ENCODE assay signal across 13 cellular contexts in the genomic region with DNA sequence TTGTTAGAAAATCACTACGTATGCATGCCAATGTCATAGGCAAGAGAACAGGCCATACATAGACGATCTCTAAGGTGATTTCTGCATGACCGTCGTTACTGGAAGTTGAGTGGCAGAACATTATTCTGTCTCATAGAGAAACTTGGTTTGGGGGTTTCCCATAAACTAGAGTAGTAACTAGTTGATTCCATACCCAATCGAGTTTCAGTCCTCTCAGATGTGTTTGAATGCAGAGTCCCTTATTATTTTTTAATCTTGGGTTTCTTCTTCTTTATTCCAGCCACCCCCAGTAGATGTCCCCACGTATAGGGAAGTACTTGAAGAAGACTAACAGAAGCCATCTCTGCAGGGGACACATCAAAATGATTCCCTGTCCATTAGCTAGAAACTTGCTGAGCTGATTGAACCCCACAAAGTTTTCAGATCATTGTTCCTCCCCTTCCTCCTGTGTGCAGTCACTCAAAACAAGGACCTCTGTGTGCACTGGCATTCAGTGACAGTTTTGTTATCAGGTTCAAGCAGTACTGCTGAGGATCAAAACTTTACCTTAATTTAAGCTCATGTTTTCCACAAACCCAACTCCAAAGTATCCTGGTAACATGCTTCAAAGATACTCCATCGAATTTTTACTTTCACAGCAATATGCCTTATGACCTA.
DNase-seq lines count a peak whose midpoint lies in the region; ATAC-seq and TF ChIP-seq lines count a peak whose summit lies in the region.
"Had no signal": no experiment of that assay in that cellular context is flagged by ENCODE, and none has a peak within 500 bp of the region (broad histone marks: within the 10 kb centered on the region; RNA-seq: fewer than 3 reads in every experiment).

No MANE protein-coding gene starts in this region.

- H3K27ac ChIP-seq in OCI-LY1 (ENCODE audit: low read depth, low read length, poor library complexity, severe bottlenecking) (peak overlapping the region; percentile 7), psoas muscle (no peak overlapping the region)
- H3K27ac ChIP-seq: HL-60, transverse colon had no signal

- H3K4me1 ChIP-seq in OCI-LY1 (ENCODE audit: insufficient read depth, low read length, severe bottlenecking), result peaks cover 20% of the 10 kb centered on the region
- no peaks in the 10 kb centered on the region for H3K4me1 ChIP-seq in psoas muscle

- H3K4me3 Mint-ChIP-seq in activated T-cell treated with anti-CD3 and anti-CD28 coated beads, Interleukin-2, amount 50 U/mL, for 4 hours, result no peak overlapping the region
- H3K4me3 Mint-ChIP-seq in stimulated activated memory B cell treated with anti-CD40 and anti-IgM and Interleukin-4, amounts not matched to agents 10 μg/mL and 1 μg/mL and 100 μg/mL, for 72 hours, result no peak overlapping the region
- H3K4me3 Mint-ChIP-seq: B cell had no signal

- no peaks in the 10 kb centered on the region for H4K20me1 ChIP-seq in OCI-LY1 (ENCODE audit: insufficient read depth, low read length)

- no peaks in the 10 kb centered on the region for H3K27me3 ChIP-seq in OCI-LY1 (ENCODE audit: insufficient read depth, low read length)
- no peaks in the 10 kb centered on the region for H3K27me3 ChIP-seq in psoas muscle (ENCODE audit: insufficient read depth in 3 of 3, low read length in 2 of 3)
- H3K27me3 ChIP-seq: transverse colon had no signal

- no peaks in the 10 kb centered on the region for H3K9me3 Mint-ChIP-seq in activated T-cell treated with anti-CD3 and anti-CD28 coated beads, Interleukin-2, amount 50 U/mL, for 4 hours
- H3K9me3 Mint-ChIP-seq in stimulated activated memory B cell treated with anti-CD40 and anti-IgM and Interleukin-4, amounts not matched to agents 10 μg/mL and 1 μg/mL and 100 μg/mL, for 72 hours, result no peaks in the 10 kb centered on the region

- peaks cover 2% of the 10 kb centered on the region for H3K27me3 Mint-ChIP-seq in activated T-cell treated with anti-CD3 and anti-CD28 coated beads, Interleukin-2, amount 50 U/mL, for 4 hours (ENCODE audit: low read depth)
- H3K27me3 Mint-ChIP-seq in stimulated activated memory B cell treated with anti-CD40 and anti-IgM and Interleukin-4, amounts not matched to agents 10 μg/mL and 1 μg/mL and 100 μg/mL, for 72 hours, result no peaks in the 10 kb centered on the region
- H3K27me3 Mint-ChIP-seq: B cell had no signal

- H3K79me2 ChIP-seq in OCI-LY1 (ENCODE audit: insufficient read depth, low read length), result no peaks in the 10 kb centered on the region

- H3K9me2 ChIP-seq in OCI-LY1 (ENCODE audit: low read depth, low read length), result no peaks in the 10 kb centered on the region

- H3K4me2 ChIP-seq in OCI-LY1 (ENCODE audit: low read length), result peak overlapping the region; percentile 26; the same call in 1 of the 2 replicates

- no peaks in the 10 kb centered on the region; the same call in 1 of the 2 replicates for H3K36me3 ChIP-seq in OCI-LY1 (ENCODE audit: insufficient read depth, low read length)
- no peaks in the 10 kb centered on the region for H3K36me3 ChIP-seq in psoas muscle (ENCODE audit: insufficient read depth in 1 of 2, low read depth in 1 of 2)
- H3K36me3 ChIP-seq: transverse colon had no signal

- H3K27ac Mint-ChIP-seq in stimulated activated memory B cell treated with anti-CD40 and anti-IgM and Interleukin-4, amounts not matched to agents 10 μg/mL and 1 μg/mL and 100 μg/mL, for 72 hours, result no peak overlapping the region
- H3K27ac Mint-ChIP-seq: B cell had no signal

- ATAC-seq in activated T-cell treated with anti-CD3 and anti-CD28 coated beads, Interleukin-2, amount 50 U/mL, for 4 hours, result peak; percentile 62 to 82
- peak; percentile 93 for ATAC-seq in HG02610 (IDR thresholded peaks at IDR 0.05; ENCODE audit: unreplicated experiment)
- ATAC-seq in stimulated activated memory B cell treated with anti-CD40 and anti-IgM and Interleukin-4, amounts not matched to agents 10 μg/mL and 1 μg/mL and 100 μg/mL, for 72 hours, result peak; percentile 68
- no peak for ATAC-seq in psoas muscle

- no peaks in the 10 kb centered on the region for H3F3A ChIP-seq in OCI-LY1 (ENCODE audit: insufficient read depth, low read length)

- intact Hi-C loops in psoas muscle (cut with DNase I), result no loop called here

- WGBS in psoas muscle, 3 donors, result 77 to 79% (median 78%) methylated on average over 7 of the region's 7 CpGs

- peaks cover 11% of the 10 kb centered on the region for H3K4me1 Mint-ChIP-seq in activated T-cell treated with anti-CD3 and anti-CD28 coated beads, Interleukin-2, amount 50 U/mL, for 4 hours (ENCODE audit: low read depth)
- H3K4me1 Mint-ChIP-seq in stimulated activated memory B cell treated with anti-CD40 and anti-IgM and Interleukin-4, amounts not matched to agents 10 μg/mL and 1 μg/mL and 100 μg/mL, for 72 hours, result peaks cover 11% of the 10 kb centered on the region
- H3K4me1 Mint-ChIP-seq: B cell had no signal

- peak; percentile 59 for TF ChIP-seq CTCF in OCI-LY1 (IDR thresholded peaks at IDR 0.05; ENCODE audit: low read length)
- no peak for TF ChIP-seq CTCF in psoas muscle (IDR thresholded peaks at IDR 0.05)

- H3K9me3 ChIP-seq in OCI-LY1 (ENCODE audit: low read length) (no peaks in the 10 kb centered on the region), psoas muscle (no peaks in the 10 kb centered on the region)
- H3K9me3 ChIP-seq: transverse colon had no signal

- no peak for DNase-seq in activated T-cell treated with anti-CD3 and anti-CD28 coated beads, Interleukin-2, amount 50 U/mL, for 4 hours
- no peak for DNase-seq in activated T-cell treated with anti-CD3 and anti-CD28 coated beads, Interleukin-2, amount 50 U/mL, for 1 hour
- DNase-seq in psoas muscle (no peak), cortex of kidney (lab: John Stamatoyannopoulos, UW) (no peak), retina (no peak)
- DNase-seq: aorta, hypothalamus, transverse colon had no signal

- no peak overlapping the region for H3K9ac ChIP-seq in OCI-LY1 (ENCODE audit: low read length)

- H3K4me3 ChIP-seq in OCI-LY1 (ENCODE audit: low read depth, low read length, poor library complexity, severe bottlenecking) (no peak overlapping the region), psoas muscle (no peak overlapping the region)
- H3K4me3 ChIP-seq: transverse colon had no signal

- no peaks in the 10 kb centered on the region for H3K36me3 Mint-ChIP-seq in activated T-cell treated with anti-CD3 and anti-CD28 coated beads, Interleukin-2, amount 50 U/mL, for 4 hours (ENCODE audit: insufficient read depth)
- no peaks in the 10 kb centered on the region for H3K36me3 Mint-ChIP-seq in stimulated activated memory B cell treated with anti-CD40 and anti-IgM and Interleukin-4, amounts not matched to agents 10 μg/mL and 1 μg/mL and 100 μg/mL, for 72 hours

- H2AFZ ChIP-seq in OCI-LY1 (ENCODE audit: low read length), result peak overlapping the region; percentile 69; the same call in 1 of the 2 replicates

Comparison
In these comparisons a context has a peak if more than half of its experiments do, and no peak if none do; other contexts are left out.
1. ATAC-seq: peak in activated T-cell treated with anti-CD3 and anti-CD28 coated beads, Interleukin-2, amount 50 U/mL, for 4 hours (2 of 2), HG02610 (single experiment) and stimulated activated memory B cell treated with anti-CD40 and anti-IgM and Interleukin-4, amounts not matched to agents 10 μg/mL and 1 μg/mL and 100 μg/mL, for 72 hours (single experiment); none in psoas muscle (0 of 4).